10 cellular contexts compared by ENCODE assay signal in genomic region chr11:17978553-17979287, GRCh38. TPM values are rescaled to one million over a fixed set of nuclear protein-coding genes. Genes with fewer than 3 reads are reported as not detected.
A peak's percentile ranks its signal among the peaks of the same experiment; 100 is the strongest.
DNase-seq lines count a peak whose midpoint lies in the region; ATAC-seq and TF ChIP-seq lines count a peak whose summit lies in the region.
"Had no signal": no experiment of that assay in that cellular context is flagged by ENCODE, and none has a peak within 500 bp of the region (broad histone marks: within the 10 kb centered on the region; RNA-seq: fewer than 3 reads in every experiment).

No MANE protein-coding gene starts in this region.

- TF ChIP-seq POLR2A in sigmoid colon (IDR thresholded peaks at IDR 0.05) = no peak

- TF ChIP-seq CTCF in astrocyte of the cerebellum (IDR thresholded peaks at IDR 0.05; ENCODE audit: low read depth, low read length, missing control alignments) (peak; percentile 80), sigmoid colon (IDR thresholded peaks at IDR 0.05) (peak in 2 of 4 experiments; percentile 20 to 42)

- 62 to 73% methylated on average over 5 of the region's 5 CpGs for WGBS in sigmoid colon, 2 donors

- no peaks in the 10 kb centered on the region for H3K9me3 ChIP-seq in sigmoid colon

- peaks cover 32 to 47% of the 10 kb centered on the region in 2 donors for H3K36me3 Mint-ChIP-seq in stimulated activated naive B cell treated with anti-CD40 and anti-IgM and Interleukin-4, amounts not matched to agents 10 μg/mL and 1 μg/mL and 100 μg/mL, for 72 hours
- H3K36me3 Mint-ChIP-seq: natural killer cell treated with Interleukin-12 subunit alpha and Interleukin-12 subunit beta and Interleukin-15 and Interleukin-18, amount 100 ng/mL, for 72 hours had no signal

- in situ Hi-C loops in astrocyte of the cerebellum (cut with HindIII; ENCODE audit: low sequenced_read_pairs) = loop anchor here (5.0 kb wide), 1 partner anchor 381 kb away; no protein-coding TSS in a partner anchor

- H3K27ac ChIP-seq in sigmoid colon = no peak overlapping the region

- no peaks in the 10 kb centered on the region for H3K4me1 ChIP-seq in sigmoid colon

- TF ChIP-seq EP300 in sigmoid colon (IDR thresholded peaks at IDR 0.05) = no peak

- H3K27me3 ChIP-seq in sigmoid colon = no peaks in the 10 kb centered on the region

- H3K27me3 Mint-ChIP-seq in stimulated activated naive B cell treated with anti-CD40 and anti-IgM and Interleukin-4, amounts not matched to agents 10 μg/mL and 1 μg/mL and 100 μg/mL, for 72 hours = no peaks in the 10 kb centered on the region
- H3K27me3 Mint-ChIP-seq: natural killer cell treated with Interleukin-12 subunit alpha and Interleukin-12 subunit beta and Interleukin-15 and Interleukin-18, amount 100 ng/mL, for 72 hours; T-cell had no signal

- H3K27ac Mint-ChIP-seq in stimulated activated naive B cell treated with anti-CD40 and anti-IgM and Interleukin-4, amounts not matched to agents 10 μg/mL and 1 μg/mL and 100 μg/mL, for 72 hours = no peak overlapping the region
- H3K27ac Mint-ChIP-seq: natural killer cell treated with Interleukin-12 subunit alpha and Interleukin-12 subunit beta and Interleukin-15 and Interleukin-18, amount 100 ng/mL, for 72 hours; T-cell had no signal

- intact Hi-C loops in sigmoid colon (cut with DNase I) = loop anchor here (5.0 kb wide), 1 partner anchor 381 kb away; no protein-coding TSS in a partner anchor

- no peak overlapping the region for H3K4me3 Mint-ChIP-seq in stimulated activated naive B cell treated with anti-CD40 and anti-IgM and Interleukin-4, amounts not matched to agents 10 μg/mL and 1 μg/mL and 100 μg/mL, for 72 hours
- H3K4me3 Mint-ChIP-seq: natural killer cell treated with Interleukin-12 subunit alpha and Interleukin-12 subunit beta and Interleukin-15 and Interleukin-18, amount 100 ng/mL, for 72 hours; T-cell had no signal

- peak; percentile 51 for ATAC-seq in GM21529 (IDR thresholded peaks at IDR 0.05; ENCODE audit: unreplicated experiment)
- peak; percentile 67 to 79 for ATAC-seq in stimulated activated naive B cell treated with anti-CD40 and anti-IgM and Interleukin-4, amounts not matched to agents 10 μg/mL and 1 μg/mL and 100 μg/mL, for 72 hours (replicated peaks)
- ATAC-seq in HG02798 (IDR thresholded peaks at IDR 0.05; ENCODE audit: poor library complexity, unreplicated experiment) = no peak
- ATAC-seq: T-cell had no signal

- peaks cover 4 to 5% of the 10 kb centered on the region in 2 donors for H3K4me1 Mint-ChIP-seq in stimulated activated naive B cell treated with anti-CD40 and anti-IgM and Interleukin-4, amounts not matched to agents 10 μg/mL and 1 μg/mL and 100 μg/mL, for 72 hours

- peaks cover 0 to under 1% of the 10 kb centered on the region in 2 donors for H3K9me3 Mint-ChIP-seq in stimulated activated naive B cell treated with anti-CD40 and anti-IgM and Interleukin-4, amounts not matched to agents 10 μg/mL and 1 μg/mL and 100 μg/mL, for 72 hours
- H3K9me3 Mint-ChIP-seq: natural killer cell treated with Interleukin-12 subunit alpha and Interleukin-12 subunit beta and Interleukin-15 and Interleukin-18, amount 100 ng/mL, for 72 hours; T-cell had no signal

- DNase-seq in DMS 273 (lab: John Stamatoyannopoulos, UW; ENCODE audit: unreplicated experiment) = peak; percentile 70
- DNase-seq in NCI-H460 (ENCODE audit: extremely low read depth, low read depth) = peak; percentile 28
- peak; percentile 19 for DNase-seq in astrocyte of the cerebellum (ENCODE audit: low read depth)
- DNase-seq in iPS-NIHi7 (ENCODE audit: extremely low spot score) = peak; percentile 86
- peak; percentile 2 for DNase-seq in stimulated activated naive B cell treated with anti-CD40 and anti-IgM and Interleukin-4, amounts not matched to agents 10 μg/mL and 1 μg/mL and 100 μg/mL, for 72 hours
- DNase-seq in sigmoid colon = no peak

- peaks cover 0 to 3% (median 0%) of the 10 kb centered on the region in 4 donors for H3K36me3 ChIP-seq in sigmoid colon

- no peak overlapping the region for H3K4me3 ChIP-seq in astrocyte of the cerebellum (ENCODE audit: low read depth, low read length)
- no peak overlapping the region for H3K4me3 ChIP-seq in sigmoid colon

RNA-seq across cellular contexts. Expression of gene SERGEF, which starts 34.1 kb away (rescaled TPM):
- total RNA-seq in NCI-H460 (2014; rRNA removed; shearing (Covaris generic)) = 10.9 and 18.5 TPM in 2 replicates
- 15.2 and 42.9 TPM in 2 replicates for polyA plus RNA-seq in NCI-H460 (2014; cell fraction: nucleus; rRNA removed)
- total RNA-seq in sigmoid colon = 10 to 100 TPM; 28.8 to 50.4 (median 44.6) TPM
- polyA plus RNA-seq in sigmoid colon = 10 to 100 TPM; 24.0 to 30.7 (median 30.6) TPM
